In genomic region chr16:13077816-13078215, GRCh38 we compare ENCODE assay signal across 20 cellular contexts.
"Had no signal": no experiment of that assay in that cellular context is flagged by ENCODE, and none has a peak within 500 bp of the region (broad histone marks: within the 10 kb centered on the region; RNA-seq: fewer than 3 reads in every experiment).

No MANE protein-coding gene starts in this region.

- H3K4me1 Mint-ChIP-seq: activated naive CD4-positive, alpha-beta T cell treated with anti-CD3 and anti-CD28 coated beads, Interleukin-2, amount 50 U/mL, for 24 hours; mesothelial cell of epicardium; natural killer cell had no signal

- H3K9me3 Mint-ChIP-seq: activated naive CD4-positive, alpha-beta T cell treated with anti-CD3 and anti-CD28 coated beads, Interleukin-2, amount 50 U/mL, for 24 hours; endodermal cell; mesothelial cell of epicardium had no signal

- DNase-seq: activated CD4-positive, alpha-beta T cell treated with anti-CD3 and anti-CD28 coated beads for 1 hour; activated CD4-positive, alpha-beta T cell treated with anti-CD3 and anti-CD28 coated beads, Interleukin-2, amount 50 U/mL, for 1 hour; activated CD8-positive, alpha-beta T cell treated with anti-CD3 and anti-CD28 coated beads, Interleukin-2, amount 10 ng/mL, durations not matched to agents 7 days and 5 days; activated gamma-delta T cell treated with Interleukin-2 at 50 U/mL for 16 hours; anterior cingulate cortex; body of pancreas; cortex of kidney; endodermal cell; heart left ventricle; left ventricle myocardium superior; mammary epithelial cell; natural killer cell; spleen; stimulated activated CD4-positive, alpha-beta T cell treated with anti-CD3 and anti-CD28 coated beads, Interleukin-4, amount 100 ng/mL, for 1 hour; substantia nigra; tibial artery had no signal

- H3K36me3 Mint-ChIP-seq: activated naive CD4-positive, alpha-beta T cell treated with anti-CD3 and anti-CD28 coated beads, Interleukin-2, amount 50 U/mL, for 24 hours; mesothelial cell of epicardium; natural killer cell had no signal

- H3K4me3 Mint-ChIP-seq: activated CD8-positive, alpha-beta T cell treated with anti-CD3 and anti-CD28 coated beads, Interleukin-2, amount 10 ng/mL, durations not matched to agents 7 days and 5 days; activated naive CD4-positive, alpha-beta T cell treated with anti-CD3 and anti-CD28 coated beads, Interleukin-2, amount 50 U/mL, for 24 hours; endodermal cell; mesothelial cell of epicardium; natural killer cell; stimulated activated naive CD8-positive, alpha-beta T cell treated with anti-CD3 and anti-CD28 coated beads, Interleukin-15, Interleukin-2, amounts not matched to agents 100 ng/mL and 50 ng/mL, for 24 hours had no signal

- H3K27me3 Mint-ChIP-seq: progenitor cell of endocrine pancreas; stimulated activated naive CD8-positive, alpha-beta T cell treated with anti-CD3 and anti-CD28 coated beads, Interleukin-15, Interleukin-2, amounts not matched to agents 100 ng/mL and 50 ng/mL, for 24 hours had no signal

- H3K27ac Mint-ChIP-seq: activated CD8-positive, alpha-beta T cell treated with anti-CD3 and anti-CD28 coated beads, Interleukin-2, amount 10 ng/mL, durations not matched to agents 7 days and 5 days; activated naive CD4-positive, alpha-beta T cell treated with anti-CD3 and anti-CD28 coated beads, Interleukin-2, amount 50 U/mL, for 24 hours; endodermal cell; mesothelial cell of epicardium; natural killer cell; progenitor cell of endocrine pancreas; stimulated activated naive CD8-positive, alpha-beta T cell treated with anti-CD3 and anti-CD28 coated beads, Interleukin-15, Interleukin-2, amounts not matched to agents 100 ng/mL and 50 ng/mL, for 24 hours had no signal
